Comparison of ENCODE assay signal across 17 cellular contexts in genomic region chr13:34990399-34991224, GRCh38.
"Had no signal": no experiment of that assay in that cellular context is flagged by ENCODE, and none has a peak within 500 bp of the region (broad histone marks: within the 10 kb centered on the region; RNA-seq: fewer than 3 reads in every experiment).

No MANE protein-coding gene starts in this region.

- ATAC-seq: activated CD8-positive, alpha-beta T cell treated with anti-CD3 and anti-CD28 coated beads for 36 hours; activated T-cell treated with anti-CD3 and anti-CD28 coated beads, Interleukin-2, amount 50 U/mL, for 4 hours; esophagus mucosa; naive thymus-derived CD8-positive, alpha-beta T cell had no signal

- H3K27ac ChIP-seq: neutrophil, parathyroid adenoma, tibial nerve, vagina had no signal

- H3K4me3 ChIP-seq: tibial nerve, vagina had no signal

- DNase-seq: activated B cell treated with CpG ODN at 0.5 μM for 24 hours; activated CD4-positive, alpha-beta T cell treated with anti-CD3 and anti-CD28 coated beads for 48 hours; activated CD8-positive, alpha-beta T cell treated with anti-CD3 and anti-CD28 coated beads for 36 hours; activated effector memory CD4-positive, alpha-beta T cell treated with anti-CD3 and anti-CD28 coated beads, Interleukin-2, amount 50 U/mL, for 16 hours; activated T-cell treated with anti-CD3 and anti-CD28 coated beads, Interleukin-2, amount 50 U/mL, for 4 hours; amniotic stem cell; hippocampal formation; naive thymus-derived CD8-positive, alpha-beta T cell; stimulated activated CD4-positive, alpha-beta T cell treated with anti-CD3 and anti-CD28 coated beads, Interleukin-15, amount 100 ng/mL, for 24 hours; stimulated activated CD4-positive, alpha-beta T cell treated with anti-CD3 and anti-CD28 coated beads, Interleukin-4, amount 100 ng/mL, for 24 hours; stimulated activated naive CD4-positive, alpha-beta T cell; T-helper 2 cell had no signal

- H3K36me3 ChIP-seq: neutrophil, vagina had no signal

- H3K4me1 ChIP-seq: parathyroid adenoma, tibial nerve, vagina had no signal

- H3K27me3 ChIP-seq: neutrophil, tibial nerve, vagina had no signal

- H3K9ac ChIP-seq: parathyroid adenoma had no signal
